Comparison of ENCODE assay signal across 8 cellular contexts in the genomic region with DNA sequence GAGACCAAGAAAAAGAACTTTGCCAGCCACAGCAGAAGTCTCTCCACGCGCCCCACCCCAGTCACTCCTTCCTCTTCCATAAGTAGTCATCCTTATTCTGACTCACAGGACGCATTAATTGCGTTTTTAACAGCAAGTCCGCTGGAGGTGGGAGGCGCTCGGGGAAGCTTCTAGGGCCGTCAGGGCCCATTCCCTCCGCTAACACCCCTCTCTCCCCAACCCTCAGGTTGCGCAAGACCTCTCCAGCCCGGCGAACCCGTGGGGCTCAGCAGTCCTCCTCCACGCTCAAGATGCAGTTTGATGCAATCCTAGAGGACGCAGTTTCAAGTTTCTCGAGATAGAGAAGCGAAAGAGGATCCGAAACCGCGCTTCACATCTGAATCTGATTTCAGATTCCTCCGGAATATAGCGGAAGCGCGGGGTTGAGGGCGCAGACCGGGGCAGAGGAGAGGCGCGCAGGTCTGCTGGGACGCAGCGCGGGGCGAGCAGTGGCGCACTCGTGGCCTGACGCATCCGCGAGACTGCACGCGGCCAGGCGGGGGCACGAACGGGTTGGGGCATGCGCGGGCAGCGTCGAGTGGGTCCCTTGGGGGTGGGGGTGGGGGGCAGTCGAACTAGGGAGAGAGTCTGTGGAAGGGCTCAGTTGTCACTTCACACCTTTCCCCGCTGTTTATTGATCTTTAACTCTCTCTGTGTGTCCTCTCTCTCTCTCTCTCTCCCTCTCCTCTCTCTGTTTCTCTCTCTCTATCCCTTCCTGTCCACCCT. TPM values are rescaled to one million over a fixed set of nuclear protein-coding genes. Genes with fewer than 3 reads are reported as not detected.
DNase-seq lines count a peak whose midpoint lies in the region; ATAC-seq and TF ChIP-seq lines count a peak whose summit lies in the region.

No MANE protein-coding gene starts in this region.

- no peaks in the 10 kb centered on the region for H3K36me3 Mint-ChIP-seq in activated CD8-positive, alpha-beta T cell treated with anti-CD3 and anti-CD28 coated beads, Interleukin-2, amount 10 ng/mL, durations not matched to agents 7 days and 5 days (ENCODE audit: low read depth)
- no peaks in the 10 kb centered on the region for H3K36me3 Mint-ChIP-seq in endodermal cell (ENCODE audit: low read depth)

- H3K27me3 Mint-ChIP-seq in activated CD8-positive, alpha-beta T cell treated with anti-CD3 and anti-CD28 coated beads, Interleukin-2, amount 10 ng/mL, durations not matched to agents 7 days and 5 days (ENCODE audit: low read depth): peaks cover 21% of the 10 kb centered on the region
- peaks cover 47% of the 10 kb centered on the region for H3K27me3 Mint-ChIP-seq in endodermal cell (ENCODE audit: insufficient read depth)

- no peak overlapping the region for H3K18ac ChIP-seq in mesendoderm (ENCODE audit: low read length)

- no peak overlapping the region for H2AK5ac ChIP-seq in mesendoderm (ENCODE audit: low read length)

- H2BK120ac ChIP-seq in mesendoderm (ENCODE audit: low read depth, low read length): no peak overlapping the region

- H3K4me3 Mint-ChIP-seq in activated CD8-positive, alpha-beta T cell treated with anti-CD3 and anti-CD28 coated beads, Interleukin-2, amount 10 ng/mL, durations not matched to agents 7 days and 5 days: peak overlapping the region; percentile 82
- H3K4me3 Mint-ChIP-seq in endodermal cell: peak overlapping the region; percentile 51

- H3K56ac ChIP-seq in mesendoderm (ENCODE audit: low read length): peak overlapping the region; percentile 59

- no peak overlapping the region for H2BK5ac ChIP-seq in mesendoderm (ENCODE audit: low read length)

- H3K4me1 Mint-ChIP-seq in activated CD8-positive, alpha-beta T cell treated with anti-CD3 and anti-CD28 coated beads, Interleukin-2, amount 10 ng/mL, durations not matched to agents 7 days and 5 days (ENCODE audit: low read depth): peaks cover 12% of the 10 kb centered on the region
- peaks cover 13% of the 10 kb centered on the region for H3K4me1 Mint-ChIP-seq in endodermal cell

- H3K4me2 ChIP-seq in mesendoderm (ENCODE audit: low read length): peak overlapping the region; percentile 53

- H3K27ac Mint-ChIP-seq in activated CD8-positive, alpha-beta T cell treated with anti-CD3 and anti-CD28 coated beads, Interleukin-2, amount 10 ng/mL, durations not matched to agents 7 days and 5 days: peak overlapping the region; percentile 83
- H3K27ac Mint-ChIP-seq in endodermal cell: no peak overlapping the region

- H3K4ac ChIP-seq in mesendoderm (ENCODE audit: low read depth, low read length): no peak overlapping the region

- no peak overlapping the region for H3K23ac ChIP-seq in mesendoderm (ENCODE audit: low read length)

- no peak overlapping the region for H4K5ac ChIP-seq in mesendoderm (ENCODE audit: low read length)

- H3K4me3 ChIP-seq in endodermal cell (ENCODE audit: low read length) (peak overlapping the region; percentile 84), mesendoderm (ENCODE audit: low read length) (peak overlapping the region; percentile 4)

- H3K79me1 ChIP-seq in mesendoderm (ENCODE audit: low read length): no peaks in the 10 kb centered on the region

- no peak overlapping the region for H3K27ac ChIP-seq in endodermal cell (ENCODE audit: low read depth, low read length)
- no peak overlapping the region for H3K27ac ChIP-seq in mesendoderm (ENCODE audit: low read depth, low read length)

- H3K4me1 ChIP-seq in endodermal cell (ENCODE audit: control insufficient read depth, insufficient read depth, low read length): no peaks in the 10 kb centered on the region
- no peaks in the 10 kb centered on the region for H3K4me1 ChIP-seq in mesendoderm (ENCODE audit: control insufficient read depth, low read depth, low read length)

- no peak overlapping the region for H4K8ac ChIP-seq in mesendoderm (ENCODE audit: low read depth, low read length)

- no peak for TF ChIP-seq CTCF in endodermal cell (conservative IDR thresholded peaks at IDR 0.05)

- POLR2A ChIA-PET in activated CD8-positive, alpha-beta T cell treated with anti-CD3 and anti-CD28 coated beads, Interleukin-2, amount 10 ng/mL, durations not matched to agents 7 days and 5 days (lab: Charles Lee): no interaction called here

- no peaks in the 10 kb centered on the region for H3K9me3 Mint-ChIP-seq in activated CD8-positive, alpha-beta T cell treated with anti-CD3 and anti-CD28 coated beads, Interleukin-2, amount 10 ng/mL, durations not matched to agents 7 days and 5 days (ENCODE audit: insufficient read depth)
- H3K9me3 Mint-ChIP-seq in endodermal cell: no peaks in the 10 kb centered on the region

- H3K9me3 ChIP-seq in endodermal cell (ENCODE audit: control insufficient read depth, low read length): no peaks in the 10 kb centered on the region

- CTCF ChIA-PET in activated CD8-positive, alpha-beta T cell treated with anti-CD3 and anti-CD28 coated beads, Interleukin-2, amount 10 ng/mL, durations not matched to agents 7 days and 5 days (lab: Charles Lee): no interaction called here

- DNase-seq in AG20443 (ENCODE audit: low spot score) (peak; percentile 93), NCI-H2227 (lab: John Stamatoyannopoulos, UW; ENCODE audit: unreplicated experiment) (peak; percentile 48), endodermal cell (peak; percentile 79), mesendoderm (peak; percentile 49)
- DNase-seq in activated CD8-positive, alpha-beta T cell treated with anti-CD3 and anti-CD28 coated beads, Interleukin-2, amount 10 ng/mL, durations not matched to agents 7 days and 5 days: peak; percentile 77
- peak; percentile 40 to 60 for DNase-seq in stimulated activated CD8-positive, alpha-beta memory T cell treated with anti-CD3 and anti-CD28 coated beads, Interleukin-15, amount 100 ng/mL, for 48 hours (ENCODE audit: low read depth in 2 of 2)

- H2BK15ac ChIP-seq in mesendoderm (replicated peaks; ENCODE audit: low read depth): no peak overlapping the region

- H3K79me2 ChIP-seq in mesendoderm (ENCODE audit: control insufficient read depth, insufficient read depth, low read length): no peaks in the 10 kb centered on the region

- 4 to 9% methylated on average over 14 to 44 of the region's 48 CpGs for WGBS in endodermal cell (ENCODE audit: insufficient coverage in 1 of 2, insufficient read length in 1 of 2), 2 experiments
- WGBS in mesendoderm (ENCODE audit: extremely low coverage, insufficient coverage, low lambda C conversion rate): no CpG with 5 or more reads among the region's 48 CpGs

- peak; percentile 76 for ATAC-seq in GM18858 (IDR thresholded peaks at IDR 0.05; ENCODE audit: unreplicated experiment)
- ATAC-seq in HG03039 (IDR thresholded peaks at IDR 0.05; ENCODE audit: unreplicated experiment): peak; percentile 72
- peak; percentile 96 for ATAC-seq in activated CD8-positive, alpha-beta T cell treated with anti-CD3 and anti-CD28 coated beads, Interleukin-2, amount 10 ng/mL, durations not matched to agents 7 days and 5 days

- peaks cover 29% of the 10 kb centered on the region for H3K27me3 ChIP-seq in endodermal cell (ENCODE audit: control insufficient read depth, insufficient read depth, low read length, poor library complexity, severe bottlenecking)
- H3K27me3 ChIP-seq in mesendoderm (ENCODE audit: insufficient read depth, low read length, poor library complexity): peaks cover 2% of the 10 kb centered on the region

- no peaks in the 10 kb centered on the region for H3K36me3 ChIP-seq in endodermal cell (ENCODE audit: control insufficient read depth, insufficient read depth, low read length)
- H3K36me3 ChIP-seq in mesendoderm (ENCODE audit: control insufficient read depth, insufficient read depth, low read length): no peaks in the 10 kb centered on the region

- peak overlapping the region; percentile 8 for H3K9ac ChIP-seq in endodermal cell (ENCODE audit: extremely low read depth, low read length, poor library complexity, severe bottlenecking)
- peak overlapping the region; percentile 26 for H3K9ac ChIP-seq in mesendoderm (ENCODE audit: low read length)

RNA-seq across cellular contexts. Expression of a gene that starts 37.8 kb away (rescaled TPM):
- 100 to 1,000 TPM; 112 to 113 TPM for total RNA-seq in activated CD8-positive, alpha-beta T cell treated with anti-CD3 and anti-CD28 coated beads, Interleukin-2, amount 10 ng/mL, durations not matched to agents 7 days and 5 days
- 100 to 1,000 TPM; 456 to 549 TPM for total RNA-seq in endodermal cell
- polyA plus RNA-seq in endodermal cell (2013, experiment 1 of 2): 500 TPM
- 448 TPM for polyA plus RNA-seq in endodermal cell (2013, experiment 2 of 2)
- 164 TPM for polyA plus RNA-seq in mesendoderm (2013, experiment 1 of 2)
- 164 TPM for polyA plus RNA-seq in mesendoderm (2013, experiment 2 of 2)

Comparison
In these comparisons a context has a peak if more than half of its experiments do, and no peak if none do; other contexts are left out.
1. RNA of a gene that starts 37.8 kb away (total RNA-seq): 456 to 549 TPM in endodermal cell; 112 to 113 TPM in activated CD8-positive, alpha-beta T cell treated with anti-CD3 and anti-CD28 coated beads, Interleukin-2, amount 10 ng/mL, durations not matched to agents 7 days and 5 days; every median in the first group is over 4 times any median in the second.
2. Peak in every context shown above with its lines, with median percentiles within 50 percentile points of each other: DNase-seq and ATAC-seq.